17 cellular contexts compared by ENCODE assay signal in the genomic region with DNA sequence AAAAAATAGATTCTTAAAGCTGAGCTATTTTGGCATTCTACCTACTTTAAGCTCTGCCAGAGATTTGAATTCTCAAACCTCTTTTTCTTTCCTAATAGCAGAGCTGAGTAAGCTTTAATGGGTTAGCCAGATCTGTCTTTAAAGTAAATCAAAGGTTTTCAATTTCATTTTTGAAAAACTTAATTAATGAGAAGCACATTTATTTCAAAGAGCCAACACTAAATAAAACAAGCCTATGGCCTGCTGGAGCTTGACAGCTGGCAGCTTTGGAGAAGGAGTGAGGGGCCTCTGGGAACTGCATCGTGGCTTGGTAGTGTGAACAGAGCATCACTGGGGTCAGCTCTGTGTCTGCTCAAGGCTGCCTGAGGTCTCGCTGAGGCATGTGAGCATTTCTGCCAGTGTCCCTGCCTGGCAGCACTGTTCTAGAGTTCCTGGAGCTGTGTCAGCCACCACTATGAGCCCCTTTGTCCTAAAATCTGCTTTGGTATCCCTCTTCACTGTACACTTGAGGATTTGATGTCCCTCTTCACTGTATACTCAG.
"Had no signal": no experiment of that assay in that cellular context is flagged by ENCODE, and none has a peak within 500 bp of the region (broad histone marks: within the 10 kb centered on the region; RNA-seq: fewer than 3 reads in every experiment).

No MANE protein-coding gene starts in this region.

- H3K4me3 ChIP-seq: left ventricle myocardium inferior, mucosa of descending colon, prostate gland, smooth muscle cell, testis, upper lobe of left lung had no signal

- H3K36me3 Mint-ChIP-seq: activated naive CD8-positive, alpha-beta T cell treated with anti-CD3 and anti-CD28 coated beads for 36 hours; natural killer cell had no signal

- H3K9me3 Mint-ChIP-seq: activated naive CD8-positive, alpha-beta T cell treated with anti-CD3 and anti-CD28 coated beads for 36 hours; effector memory CD8-positive, alpha-beta T cell; natural killer cell; stimulated activated naive CD8-positive, alpha-beta T cell treated with anti-CD3 and anti-CD28 coated beads, Interleukin-15, Interleukin-2, amounts not matched to agents 100 ng/mL and 50 ng/mL, for 24 hours; T-helper 1 cell treated with Interleukin-12 subunit alpha and Interleukin-12 subunit beta and Interleukin-4 antibody, amounts not matched to agents 30 μg/mL and 1 μg/mL, for 36 hours had no signal

- H3K4me1 Mint-ChIP-seq: activated naive CD8-positive, alpha-beta T cell treated with anti-CD3 and anti-CD28 coated beads for 36 hours; natural killer cell had no signal

- H3K27ac Mint-ChIP-seq: activated naive CD8-positive, alpha-beta T cell treated with anti-CD3 and anti-CD28 coated beads for 36 hours; dendritic cell treated with granulocyte-macrophage colony-stimulating factor and Interleukin-4, amounts not matched to agents 40 ng/mL and 50 ng/mL, for 4 days; effector memory CD8-positive, alpha-beta T cell; natural killer cell; stimulated activated naive CD8-positive, alpha-beta T cell treated with anti-CD3 and anti-CD28 coated beads, Interleukin-15, Interleukin-2, amounts not matched to agents 100 ng/mL and 50 ng/mL, for 24 hours; T-helper 1 cell treated with Interleukin-12 subunit alpha and Interleukin-12 subunit beta and Interleukin-4 antibody, amounts not matched to agents 30 μg/mL and 1 μg/mL, for 36 hours had no signal

- H3K4me3 Mint-ChIP-seq: activated naive CD8-positive, alpha-beta T cell treated with anti-CD3 and anti-CD28 coated beads for 36 hours; dendritic cell treated with granulocyte-macrophage colony-stimulating factor and Interleukin-4, amounts not matched to agents 40 ng/mL and 50 ng/mL, for 4 days; effector memory CD8-positive, alpha-beta T cell; natural killer cell; stimulated activated naive CD8-positive, alpha-beta T cell treated with anti-CD3 and anti-CD28 coated beads, Interleukin-15, Interleukin-2, amounts not matched to agents 100 ng/mL and 50 ng/mL, for 24 hours; T-helper 1 cell treated with Interleukin-12 subunit alpha and Interleukin-12 subunit beta and Interleukin-4 antibody, amounts not matched to agents 30 μg/mL and 1 μg/mL, for 36 hours had no signal

- DNase-seq: activated CD4-positive, alpha-beta T cell treated with anti-CD3 and anti-CD28 coated beads for 4 hours; activated CD8-positive, alpha-beta memory T cell treated with anti-CD3 and anti-CD28 coated beads for 24 hours; activated gamma-delta T cell treated with Interleukin-2 at 50 U/mL for 16 hours; activated naive CD8-positive, alpha-beta T cell treated with anti-CD3 and anti-CD28 coated beads for 36 hours; effector memory CD8-positive, alpha-beta T cell; left ventricle myocardium inferior; mucosa of descending colon; natural killer cell; occipital lobe; right cardiac atrium; testis; upper lobe of left lung had no signal

- ATAC-seq: effector memory CD8-positive, alpha-beta T cell; mucosa of descending colon; natural killer cell; right cardiac atrium had no signal
